1 cellular context compared by ENCODE assay signal in genomic region chr14:36662543-36663403, GRCh38.
TF ChIP-seq lines count a peak whose summit lies in the region.

No MANE protein-coding gene starts in this region.

TF ChIP-seq in A549, 52 proteins besides CTCF, POLR2A, EP300 and RAD21 (continued from another document):
- TF ChIP-seq, protein P1, sequence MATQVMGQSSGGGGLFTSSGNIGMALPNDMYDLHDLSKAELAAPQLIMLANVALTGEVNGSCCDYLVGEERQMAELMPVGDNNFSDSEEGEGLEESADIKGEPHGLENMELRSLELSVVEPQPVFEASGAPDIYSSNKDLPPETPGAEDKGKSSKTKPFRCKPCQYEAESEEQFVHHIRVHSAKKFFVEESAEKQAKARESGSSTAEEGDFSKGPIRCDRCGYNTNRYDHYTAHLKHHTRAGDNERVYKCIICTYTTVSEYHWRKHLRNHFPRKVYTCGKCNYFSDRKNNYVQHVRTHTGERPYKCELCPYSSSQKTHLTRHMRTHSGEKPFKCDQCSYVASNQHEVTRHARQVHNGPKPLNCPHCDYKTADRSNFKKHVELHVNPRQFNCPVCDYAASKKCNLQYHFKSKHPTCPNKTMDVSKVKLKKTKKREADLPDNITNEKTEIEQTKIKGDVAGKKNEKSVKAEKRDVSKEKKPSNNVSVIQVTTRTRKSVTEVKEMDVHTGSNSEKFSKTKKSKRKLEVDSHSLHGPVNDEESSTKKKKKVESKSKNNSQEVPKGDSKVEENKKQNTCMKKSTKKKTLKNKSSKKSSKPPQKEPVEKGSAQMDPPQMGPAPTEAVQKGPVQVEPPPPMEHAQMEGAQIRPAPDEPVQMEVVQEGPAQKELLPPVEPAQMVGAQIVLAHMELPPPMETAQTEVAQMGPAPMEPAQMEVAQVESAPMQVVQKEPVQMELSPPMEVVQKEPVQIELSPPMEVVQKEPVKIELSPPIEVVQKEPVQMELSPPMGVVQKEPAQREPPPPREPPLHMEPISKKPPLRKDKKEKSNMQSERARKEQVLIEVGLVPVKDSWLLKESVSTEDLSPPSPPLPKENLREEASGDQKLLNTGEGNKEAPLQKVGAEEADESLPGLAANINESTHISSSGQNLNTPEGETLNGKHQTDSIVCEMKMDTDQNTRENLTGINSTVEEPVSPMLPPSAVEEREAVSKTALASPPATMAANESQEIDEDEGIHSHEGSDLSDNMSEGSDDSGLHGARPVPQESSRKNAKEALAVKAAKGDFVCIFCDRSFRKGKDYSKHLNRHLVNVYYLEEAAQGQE (IDR thresholded peaks at IDR 0.05), result no peak
- TF ChIP-seq, protein P2, sequence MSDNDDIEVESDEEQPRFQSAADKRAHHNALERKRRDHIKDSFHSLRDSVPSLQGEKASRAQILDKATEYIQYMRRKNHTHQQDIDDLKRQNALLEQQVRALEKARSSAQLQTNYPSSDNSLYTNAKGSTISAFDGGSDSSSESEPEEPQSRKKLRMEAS (IDR thresholded peaks at IDR 0.05), result no peak
